ENCODE assay signal across 36 cellular contexts in the genomic region with DNA sequence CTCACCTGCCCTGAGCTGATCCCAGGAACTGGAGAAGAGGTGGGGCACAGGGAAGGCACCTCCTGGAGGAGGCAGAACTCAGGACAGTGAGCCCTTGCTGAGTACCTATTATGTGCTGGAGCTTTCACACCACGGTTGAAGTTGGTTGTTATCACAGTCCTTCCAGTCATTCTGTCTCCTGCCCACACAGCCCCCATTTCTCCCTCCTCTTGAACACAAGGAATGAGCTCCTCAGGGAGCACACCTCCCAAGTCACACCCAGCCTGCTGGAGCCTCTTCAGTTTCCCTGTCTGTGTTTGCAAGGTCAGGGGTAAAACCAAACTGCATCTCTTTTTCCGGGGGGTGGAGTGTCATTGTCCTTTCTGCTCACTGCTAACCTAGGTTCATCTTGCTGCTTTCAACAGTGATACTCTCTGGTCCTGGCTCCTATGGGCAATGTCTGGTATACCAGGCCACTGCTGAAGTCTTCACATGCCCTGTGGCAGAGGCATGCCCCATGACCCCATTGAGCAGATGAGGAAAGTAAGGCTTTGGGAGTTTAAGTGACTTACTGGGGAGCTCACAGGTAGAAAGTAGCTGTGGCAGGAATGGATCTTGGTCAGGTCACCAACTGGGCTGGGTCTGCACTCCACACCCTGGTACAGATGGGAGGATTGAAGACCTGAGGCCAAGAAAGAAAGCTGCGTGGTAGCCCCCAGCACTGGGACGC.
"Had no signal": no experiment of that assay in that cellular context is flagged by ENCODE, and none has a peak within 500 bp of the region (broad histone marks: within the 10 kb centered on the region; RNA-seq: fewer than 3 reads in every experiment).

No MANE protein-coding gene starts in this region.

- H3K4me1 ChIP-seq: adrenal gland, body of pancreas, breast epithelium had no signal

- H3K36me3 Mint-ChIP-seq: activated CD4-positive, alpha-beta memory T cell treated with anti-CD3 and anti-CD28 coated beads for 36 hours; activated naive CD4-positive, alpha-beta T cell treated with anti-CD3 and anti-CD28 coated beads, Interleukin-2, amount 50 U/mL, for 72 hours; activated naive CD8-positive, alpha-beta T cell treated with anti-CD3 and anti-CD28 coated beads for 36 hours had no signal

- ATAC-seq: activated CD8-positive, alpha-beta T cell treated with anti-CD3 and anti-CD28 coated beads for 36 hours; activated naive CD4-positive, alpha-beta T cell treated with anti-CD3 and anti-CD28 coated beads, Interleukin-2, amount 50 U/mL, for 72 hours; activated T-cell treated with anti-CD3 and anti-CD28 coated beads, Interleukin-2, amount 50 U/mL, for 4 hours; activated T-cell treated with anti-CD3 and anti-CD28 coated beads, Interleukin-2, amount 50 U/mL, for 72 hours; body of pancreas had no signal

- H3K36me3 ChIP-seq: adrenal gland, brain microvascular endothelial cell, breast epithelium had no signal

- H3K4me3 ChIP-seq: adrenal gland, body of pancreas, breast epithelium had no signal

- H3K4me1 Mint-ChIP-seq: activated B cell treated with CpG ODN at 0.5 μM for 24 hours; activated naive CD8-positive, alpha-beta T cell treated with anti-CD3 and anti-CD28 coated beads for 36 hours; activated T-helper 17 cell treated with anti-CD3 and anti-CD28 coated beads, Interleukin-2, amount 50 U/mL, for 72 hours had no signal

- DNase-seq: activated B cell treated with CpG ODN at 0.5 μM for 24 hours; activated CD4-positive, alpha-beta memory T cell treated with anti-CD3 and anti-CD28 coated beads for 36 hours; activated CD4-positive, alpha-beta T cell treated with anti-CD3 and anti-CD28 coated beads for 4 hours; activated CD4-positive, alpha-beta T cell treated with anti-CD3 and anti-CD28 coated beads, Interleukin-2, amount 10 ng/mL, durations not matched to agents 24 days and 14 days; activated CD4-positive, alpha-beta T cell treated with anti-CD3 and anti-CD28 coated beads, Interleukin-2, amount 50 U/mL, for 1 hour; activated CD4-positive, alpha-beta T cell treated with anti-CD3 and anti-CD28 coated beads, Interleukin-2, amount 50 U/mL, for 4 hours; activated CD4-positive, CD25-positive, alpha-beta regulatory T cell treated with anti-CD3 and anti-CD28 coated beads, Interleukin-2, amount 50 U/mL, for 72 hours; activated CD8-positive, alpha-beta memory T cell treated with anti-CD3 and anti-CD28 coated beads, Interleukin-2, amount 50 U/mL, for 4 hours; activated CD8-positive, alpha-beta T cell treated with anti-CD3 and anti-CD28 coated beads for 36 hours; activated effector memory CD4-positive, alpha-beta T cell treated with anti-CD3 and anti-CD28 coated beads, Interleukin-2, amount 50 U/mL, for 16 hours; activated gamma-delta T cell treated with Interleukin-2 at 50 U/mL for 16 hours; activated naive CD4-positive, alpha-beta T cell; activated naive CD4-positive, alpha-beta T cell treated with anti-CD3 and anti-CD28 coated beads for 36 hours; activated naive CD4-positive, alpha-beta T cell treated with anti-CD3 and anti-CD28 coated beads, Interleukin-2, amount 50 U/mL, for 16 hours; activated naive CD8-positive, alpha-beta T cell treated with anti-CD3 and anti-CD28 coated beads for 36 hours; activated T-cell treated with anti-CD3 and anti-CD28 coated beads for 4 hours; activated T-cell treated with anti-CD3 and anti-CD28 coated beads, Interleukin-2, amount 50 U/mL, for 1 hour; activated T-cell treated with anti-CD3 and anti-CD28 coated beads, Interleukin-2, amount 50 U/mL, for 4 hours; activated T-cell treated with anti-CD3 and anti-CD28 coated beads, Interleukin-2, amount 50 U/mL, for 72 hours; adrenal gland; amniotic stem cell; aorta; body of pancreas; brain microvascular endothelial cell; central memory CD4-positive, alpha-beta T cell; T-helper 1 cell; T-helper 9 cell had no signal

- H3K9me3 ChIP-seq: adrenal gland, body of pancreas, breast epithelium had no signal

- H3K4me3 Mint-ChIP-seq: activated B cell treated with CpG ODN at 0.5 μM for 24 hours; activated CD4-positive, alpha-beta memory T cell treated with anti-CD3 and anti-CD28 coated beads for 36 hours; activated CD4-positive, alpha-beta T cell treated with anti-CD3 and anti-CD28 coated beads, Interleukin-2, amount 10 ng/mL, durations not matched to agents 24 days and 14 days; activated CD8-positive, alpha-beta T cell treated with anti-CD3 and anti-CD28 coated beads for 36 hours; activated naive CD4-positive, alpha-beta T cell treated with anti-CD3 and anti-CD28 coated beads for 36 hours; activated naive CD8-positive, alpha-beta T cell treated with anti-CD3 and anti-CD28 coated beads for 36 hours; activated T-cell treated with anti-CD3 and anti-CD28 coated beads, Interleukin-2, amount 50 U/mL, for 4 hours; activated T-cell treated with anti-CD3 and anti-CD28 coated beads, Interleukin-2, amount 50 U/mL, for 72 hours; activated T-helper 1 cell treated with anti-CD3 and anti-CD28 coated beads, Interleukin-12 subunit alpha, Interleukin-12 subunit beta, Interleukin-2, Interleukin-4 antibody, amounts not matched to agents 30 ng/mL and 10 ng/mL and 1 ng/mL, durations not matched to agents 14 hours and 24 hours and 36 hours; activated T-helper 17 cell treated with anti-CD3 and anti-CD28 coated beads, Interleukin-2, amount 50 U/mL, for 72 hours; T-helper 1 cell treated with Interleukin-12 subunit alpha and Interleukin-12 subunit beta and Interleukin-4 antibody, amounts not matched to agents 30 μg/mL and 1 μg/mL, for 36 hours; T-helper 2 cell treated with Interferon-gamma antibody and Interleukin-4, amounts not matched to agents 5 μg/mL and 100 μg/mL, for 36 hours had no signal

- H3K9me3 Mint-ChIP-seq: activated B cell treated with CpG ODN at 0.5 μM for 24 hours; activated CD4-positive, alpha-beta memory T cell treated with anti-CD3 and anti-CD28 coated beads for 36 hours; activated CD4-positive, alpha-beta T cell treated with anti-CD3 and anti-CD28 coated beads, Interleukin-2, amount 10 ng/mL, durations not matched to agents 24 days and 14 days; activated CD8-positive, alpha-beta T cell treated with anti-CD3 and anti-CD28 coated beads for 36 hours; activated naive CD4-positive, alpha-beta T cell treated with anti-CD3 and anti-CD28 coated beads for 36 hours; activated naive CD4-positive, alpha-beta T cell treated with anti-CD3 and anti-CD28 coated beads, Interleukin-2, amount 50 U/mL, for 72 hours; activated naive CD8-positive, alpha-beta T cell treated with anti-CD3 and anti-CD28 coated beads for 36 hours; activated T-cell treated with anti-CD3 and anti-CD28 coated beads, Interleukin-2, amount 50 U/mL, for 4 hours; activated T-cell treated with anti-CD3 and anti-CD28 coated beads, Interleukin-2, amount 50 U/mL, for 72 hours; activated T-helper 1 cell treated with anti-CD3 and anti-CD28 coated beads, Interleukin-12 subunit alpha, Interleukin-12 subunit beta, Interleukin-2, Interleukin-4 antibody, amounts not matched to agents 30 ng/mL and 10 ng/mL and 1 ng/mL, durations not matched to agents 14 hours and 24 hours and 36 hours; activated T-helper 17 cell treated with anti-CD3 and anti-CD28 coated beads, Interleukin-2, amount 50 U/mL, for 72 hours; T-helper 1 cell treated with Interleukin-12 subunit alpha and Interleukin-12 subunit beta and Interleukin-4 antibody, amounts not matched to agents 30 μg/mL and 1 μg/mL, for 36 hours; T-helper 2 cell treated with Interferon-gamma antibody and Interleukin-4, amounts not matched to agents 5 μg/mL and 100 μg/mL, for 36 hours had no signal

- H3K27ac Mint-ChIP-seq: activated B cell treated with CpG ODN at 0.5 μM for 24 hours; activated CD4-positive, alpha-beta memory T cell treated with anti-CD3 and anti-CD28 coated beads for 36 hours; activated CD4-positive, alpha-beta T cell treated with anti-CD3 and anti-CD28 coated beads, Interleukin-2, amount 10 ng/mL, durations not matched to agents 24 days and 14 days; activated CD8-positive, alpha-beta T cell treated with anti-CD3 and anti-CD28 coated beads for 36 hours; activated naive CD4-positive, alpha-beta T cell treated with anti-CD3 and anti-CD28 coated beads for 36 hours; activated naive CD8-positive, alpha-beta T cell treated with anti-CD3 and anti-CD28 coated beads for 36 hours; activated T-cell treated with anti-CD3 and anti-CD28 coated beads, Interleukin-2, amount 50 U/mL, for 72 hours; activated T-helper 1 cell treated with anti-CD3 and anti-CD28 coated beads, Interleukin-12 subunit alpha, Interleukin-12 subunit beta, Interleukin-2, Interleukin-4 antibody, amounts not matched to agents 30 ng/mL and 10 ng/mL and 1 ng/mL, durations not matched to agents 14 hours and 24 hours and 36 hours; T-helper 1 cell treated with Interleukin-12 subunit alpha and Interleukin-12 subunit beta and Interleukin-4 antibody, amounts not matched to agents 30 μg/mL and 1 μg/mL, for 36 hours; T-helper 2 cell treated with Interferon-gamma antibody and Interleukin-4, amounts not matched to agents 5 μg/mL and 100 μg/mL, for 36 hours had no signal

- H3K27me3 Mint-ChIP-seq: activated CD8-positive, alpha-beta T cell treated with anti-CD3 and anti-CD28 coated beads for 36 hours had no signal

- H3K27me3 ChIP-seq: adrenal gland, body of pancreas, breast epithelium had no signal

- H3K27ac ChIP-seq: adrenal gland, body of pancreas, brain microvascular endothelial cell, breast epithelium, VCaP had no signal

- FAIRE-seq: astrocyte, TTC549 had no signal
